Comparison of ENCODE assay signal across 21 cellular contexts in the genomic region with DNA sequence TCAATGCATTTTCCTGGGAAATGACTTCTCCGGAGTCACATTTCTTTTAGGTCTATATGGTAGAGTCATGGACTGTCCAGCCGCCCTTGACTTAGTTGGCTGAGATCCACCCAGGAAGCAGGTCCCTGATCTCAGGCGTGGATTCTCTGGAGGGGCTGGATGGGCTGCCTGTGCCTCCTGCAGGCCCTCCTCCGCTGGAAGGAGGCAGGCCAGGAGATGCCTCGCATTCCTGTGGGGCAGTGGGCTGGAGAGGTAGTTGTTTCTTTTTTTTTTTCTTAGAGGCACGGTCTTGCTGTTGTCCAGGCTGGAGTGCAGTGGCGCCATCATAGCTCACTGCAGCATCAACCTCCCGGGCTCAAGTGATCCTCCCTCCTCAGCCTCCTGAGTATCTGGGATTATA.
DNase-seq lines count a peak whose midpoint lies in the region; ATAC-seq and TF ChIP-seq lines count a peak whose summit lies in the region.
"Had no signal": no experiment of that assay in that cellular context is flagged by ENCODE, and none has a peak within 500 bp of the region (broad histone marks: within the 10 kb centered on the region; RNA-seq: fewer than 3 reads in every experiment).

No MANE protein-coding gene starts in this region.

- no peak for ATAC-seq in HG03139 (IDR thresholded peaks at IDR 0.05; ENCODE audit: unreplicated experiment)
- ATAC-seq in GM18873 (IDR thresholded peaks at IDR 0.05; ENCODE audit: low FRiP score, unreplicated experiment): no peak
- ATAC-seq: HCT116; stimulated activated naive B cell treated with anti-CD40 and anti-IgM and Interleukin-4, amounts not matched to agents 10 μg/mL and 1 μg/mL and 100 μg/mL, for 72 hours had no signal

- H3K36me3 ChIP-seq in H7 (replicated peaks; ENCODE audit: control insufficient read depth, insufficient read depth, low read length): no peaks in the 10 kb centered on the region
- H3K36me3 ChIP-seq in kidney epithelial cell (ENCODE audit: control insufficient read depth, insufficient read depth, low read length): no peaks in the 10 kb centered on the region
- H3K36me3 ChIP-seq: heart right ventricle had no signal

- H3K4me3 ChIP-seq in H7 (ENCODE audit: insufficient read depth, low read depth, low read length): no peak overlapping the region
- no peak overlapping the region for H3K4me3 ChIP-seq in kidney epithelial cell (ENCODE audit: low read depth, low read length)
- H3K4me3 ChIP-seq in lower leg skin (ENCODE audit: low read depth, poor library complexity, severe bottlenecking): no peak overlapping the region
- H3K4me3 ChIP-seq: heart right ventricle had no signal

- 89 to 94% methylated on average over 7 to 8 of the region's 8 CpGs for WGBS in lower leg skin, 2 donors

- H3K27me3 ChIP-seq in H7 (ENCODE audit: control insufficient read depth, insufficient read depth, low read length) (peaks cover 4% of the 10 kb centered on the region), kidney epithelial cell (ENCODE audit: control insufficient read depth, insufficient read depth, low read length) (no peaks in the 10 kb centered on the region)
- H3K27me3 ChIP-seq: heart right ventricle had no signal

- DNase-seq in H7: peak; percentile 72
- DNase-seq in astrocyte of the hippocampus (ENCODE audit: low read depth, low spot score): peak; percentile 71
- peak; percentile 73 for DNase-seq in kidney epithelial cell (ENCODE audit: low read depth)
- DNase-seq in renal cortical epithelial cell (ENCODE audit: low read depth): peak; percentile 84
- no peak for DNase-seq in lower leg skin (ENCODE audit: low spot score in 2 of 2)
- DNase-seq: activated CD4-positive, alpha-beta memory T cell treated with anti-CD3 and anti-CD28 coated beads for 36 hours; activated CD4-positive, CD25-positive, alpha-beta regulatory T cell; activated naive CD8-positive, alpha-beta T cell treated with anti-CD3 and anti-CD28 coated beads, Interleukin-2, amount 10 ng/mL, durations not matched to agents 7 days and 5 days; cerebellar nuclear complex; foreskin fibroblast; heart right ventricle; NCI-H1105 treated with DMSO at 0.1 percent for 48 hours; NCI-H2029 treated with DMSO at 0.1 percent for 48 hours; NCI-H345; NCI-H748 treated with DMSO at 0.1 percent for 48 hours; stimulated activated CD4-positive, alpha-beta T cell treated with anti-CD3 and anti-CD28 coated beads, Interleukin-4, amount 100 ng/mL, for 1 hour; stimulated activated naive B cell treated with anti-CD40 and anti-IgM and Interleukin-4, amounts not matched to agents 10 μg/mL and 1 μg/mL and 100 μg/mL, for 72 hours; T1000 had no signal

- TF ChIP-seq CTCF in kidney epithelial cell (IDR thresholded peaks at IDR 0.05; ENCODE audit: insufficient read depth, low read length, poor library complexity, severe bottlenecking) (no peak), lower leg skin (IDR thresholded peaks at IDR 0.05) (no peak)

- no peak for TF ChIP-seq POLR2A in lower leg skin (IDR thresholded peaks at IDR 0.05)

- intact Hi-C loops in lower leg skin (cut with DNase I; ENCODE audit: low total_unique reads): no loop called here

Comparison
In these comparisons a context has a peak if more than half of its experiments do, and no peak if none do; other contexts are left out.
1. DNase-seq: peak in H7 (single experiment), astrocyte of the hippocampus (single experiment), kidney epithelial cell (single experiment) and renal cortical epithelial cell (single experiment); none in lower leg skin (0 of 2).